ENCODE assay signal across 11 cellular contexts in the genomic region with DNA sequence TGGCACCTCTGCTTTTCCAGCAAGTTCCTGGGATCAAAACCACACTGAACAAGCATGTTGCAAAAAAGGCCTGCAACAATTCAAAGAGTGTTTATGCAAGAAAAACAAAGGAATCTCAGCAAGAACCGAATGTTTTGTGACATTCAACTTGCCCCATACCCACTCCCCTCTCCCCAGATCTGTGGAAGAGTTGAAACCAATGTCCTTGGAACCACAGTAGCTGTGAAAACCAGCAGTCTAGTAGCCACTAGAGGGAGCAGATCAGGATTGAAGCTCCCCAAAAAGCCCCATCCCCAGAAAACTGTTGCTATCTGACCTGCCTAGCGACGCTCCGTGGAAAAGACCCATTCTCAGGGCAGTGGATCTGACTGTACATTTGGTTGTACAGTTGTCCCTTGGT.
A peak's percentile ranks its signal among the peaks of the same experiment; 100 is the strongest.
DNase-seq lines count a peak whose midpoint lies in the region; ATAC-seq and TF ChIP-seq lines count a peak whose summit lies in the region.
"Had no signal": no experiment of that assay in that cellular context is flagged by ENCODE, and none has a peak within 500 bp of the region (broad histone marks: within the 10 kb centered on the region; RNA-seq: fewer than 3 reads in every experiment).

No MANE protein-coding gene starts in this region.

- ATAC-seq in HG02973 (IDR thresholded peaks at IDR 0.05; ENCODE audit: unreplicated experiment) = no peak

- in situ Hi-C loops in ACHN (cut with HindIII; ENCODE audit: low pct_ligation_motif_present, low pct_unique_long_range_greater_than_20kb, low sequenced_read_pairs) = no loop called here

- H3K4me3 ChIP-seq in GM12875 (ENCODE audit: low read depth, low read length) (no peak overlapping the region), WI38 (ENCODE audit: low read depth, low read length) (no peak overlapping the region)

- peak; percentile 51 for TF ChIP-seq CTCF in GM12875 (IDR thresholded peaks at IDR 0.05; ENCODE audit: borderline replicate concordance, insufficient read depth, low read depth, low read length)
- TF ChIP-seq CTCF in WI38 (IDR thresholded peaks at IDR 0.05; ENCODE audit: low read depth, low read length) = peak; percentile 44

- DNase-seq in ACHN (peak; percentile 38), iPS-NIHi11 (ENCODE audit: low spot score) (peak; percentile 43), EL (no peak), NCI-H524 treated with DMSO at 0.1 percent for 48 hours (lab: John Stamatoyannopoulos, UW) (no peak)
- DNase-seq in activated naive CD4-positive, alpha-beta T cell treated with Interleukin-2 at 50 U/mL for 16 hours = no peak
- DNase-seq: activated naive CD8-positive, alpha-beta T cell treated with anti-CD3 and anti-CD28 coated beads, Interleukin-2, amount 10 ng/mL, durations not matched to agents 7 days and 5 days; DMS79 treated with DMSO at 0.1 percent for 48 hours; trophoblast cell had no signal

Comparison
In these comparisons a context has a peak if more than half of its experiments do, and no peak if none do; other contexts are left out.
1. DNase-seq: peak in ACHN (single experiment) and iPS-NIHi11 (single experiment); none in EL (single experiment), NCI-H524 treated with DMSO at 0.1 percent for 48 hours (single experiment) and activated naive CD4-positive, alpha-beta T cell treated with Interleukin-2 at 50 U/mL for 16 hours (single experiment).